ENCODE assay signal across 24 cellular contexts in genomic region chr3:169034401-169034800, GRCh38.
DNase-seq lines count a peak whose midpoint lies in the region; ATAC-seq, FAIRE-seq and TF ChIP-seq lines count a peak whose summit lies in the region.
"Had no signal": no experiment of that assay in that cellular context is flagged by ENCODE, and none has a peak within 500 bp of the region (broad histone marks: within the 10 kb centered on the region; RNA-seq: fewer than 3 reads in every experiment).

No MANE protein-coding gene starts in this region.

- no peak overlapping the region for H3K27ac ChIP-seq in mammary epithelial cell (ENCODE audit: insufficient read depth, low read depth, low read length)
- H3K27ac ChIP-seq: esophagus muscularis mucosa, neutrophil had no signal

- 88% methylated on average over 1 of the region's 1 CpG for WGBS in mammary epithelial cell (ENCODE audit: low coverage, missing lambda C conversion rate)

- H3K4me2 ChIP-seq in mammary epithelial cell (ENCODE audit: insufficient read depth, low read depth, low read length): no peak overlapping the region

- H3K4me1 ChIP-seq in mammary epithelial cell (ENCODE audit: insufficient read depth, low read length): peaks cover 14% of the 10 kb centered on the region
- H3K4me1 ChIP-seq: esophagus muscularis mucosa had no signal

- H3K9me3 ChIP-seq in mammary epithelial cell (replicated peaks; ENCODE audit: insufficient read depth, low read length): no peaks in the 10 kb centered on the region
- H3K9me3 ChIP-seq: esophagus muscularis mucosa, neutrophil had no signal

- no peak for TF ChIP-seq POLR2A in H54 (IDR thresholded peaks at IDR 0.05; ENCODE audit: low read depth, low read length)
- TF ChIP-seq POLR2A in GM12891 (IDR thresholded peaks at IDR 0.05; ENCODE audit: low read depth, low read length): no peak

- ATAC-seq in GM21576 (IDR thresholded peaks at IDR 0.05; ENCODE audit: unreplicated experiment) (no peak), HG03095 (IDR thresholded peaks at IDR 0.05; ENCODE audit: unreplicated experiment) (no peak)
- ATAC-seq: activated CD4-positive, CD25-positive, alpha-beta regulatory T cell treated with anti-CD3 and anti-CD28 coated beads, Interleukin-2, amount 50 U/mL, for 24 hours; activated CD8-positive, alpha-beta T cell treated with anti-CD3 and anti-CD28 coated beads, Interleukin-2, amount 10 ng/mL, durations not matched to agents 7 days and 5 days had no signal

- peak; percentile 37 for DNase-seq in AG08395 (ENCODE audit: low spot score)
- no peak for DNase-seq in H54 (ENCODE audit: insufficient read length, low spot score)
- peak; percentile 58 for DNase-seq in mammary epithelial cell
- DNase-seq in fibroblast of the conjunctiva (ENCODE audit: low read depth): peak; percentile 28
- DNase-seq in ureter (ENCODE audit: low spot score): no peak
- DNase-seq in GM12891 (ENCODE audit: insufficient read length, low spot score): no peak
- DNase-seq: activated CD8-positive, alpha-beta T cell treated with anti-CD3 and anti-CD28 coated beads, Interleukin-2, amount 10 ng/mL, durations not matched to agents 7 days and 5 days; activated naive CD4-positive, alpha-beta T cell treated with anti-CD3 and anti-CD28 coated beads for 36 hours; activated T-cell treated with anti-CD3 and anti-CD28 coated beads, Interleukin-2, amount 50 U/mL, for 1 hour; anterior cingulate cortex; C1 segment of cervical spinal cord; effector CD4-positive, alpha-beta T cell; GOT3; hypothalamus; islet precursor cell; NCI-H1417 treated with DMSO at 0.1 percent for 48 hours; NCI-H524 treated with DMSO at 0.1 percent for 48 hours had no signal

- in situ Hi-C loops in mammary epithelial cell (cut with MboI; ENCODE audit: low sequenced_read_pairs in 2 of 2): loop anchor here in 1 of 2 donors (25.0 kb wide), 1 partner anchor 103 kb away; no protein-coding TSS in a partner anchor

- no peaks in the 10 kb centered on the region for H3K79me2 ChIP-seq in mammary epithelial cell (ENCODE audit: insufficient read depth, low read length)

- H3K4me3 ChIP-seq in mammary epithelial cell (replicated peaks in 1 of 3; ENCODE audit: insufficient read depth in 1 of 3, low read depth in 2 of 3, low read length in 3 of 3): no peak overlapping the region
- H3K4me3 ChIP-seq: esophagus muscularis mucosa, lung had no signal

- H2AFZ ChIP-seq in mammary epithelial cell (ENCODE audit: low read depth, low read length): peak overlapping the region; percentile 31

- no peak for TF ChIP-seq CTCF in mammary epithelial cell (conservative IDR thresholded peaks at IDR 0.05 in 1 of 2, IDR thresholded peaks at IDR 0.05 in 1 of 2; ENCODE audit: extremely low read depth in 1 of 2, insufficient read depth in 1 of 2, low read depth in 1 of 2, low read length in 2 of 2)

- CTCF ChIA-PET in mammary epithelial cell (lab: Charles Lee; ENCODE audit: low non-redundant PET): no interaction called here

- dilution Hi-C loops in mammary epithelial cell (cut with HindIII; ENCODE audit: low sequenced_read_pairs): no loop called here

- intact Hi-C loops in mammary epithelial cell (cut with micrococcal nuclease): no loop called here

- H3K36me3 ChIP-seq in mammary epithelial cell (ENCODE audit: insufficient read depth, low read length): no peaks in the 10 kb centered on the region
- H3K36me3 ChIP-seq: esophagus muscularis mucosa, neutrophil had no signal

- no TSS peak for BruUV-seq in mammary epithelial cell (replicated peaks; lab: Mats Ljungman, UMichigan)

- H3K27me3 ChIP-seq in mammary epithelial cell (ENCODE audit: insufficient read depth, low read length): no peaks in the 10 kb centered on the region
- H3K27me3 ChIP-seq: esophagus muscularis mucosa, neutrophil had no signal

- H4K20me1 ChIP-seq in mammary epithelial cell (ENCODE audit: insufficient read depth, low read length): no peaks in the 10 kb centered on the region

- H3K9ac ChIP-seq in mammary epithelial cell (ENCODE audit: insufficient read depth, low read length): no peak overlapping the region

- FAIRE-seq in H54 (lab: Jason Lieb, UNC): peak; percentile 94
- no peak for FAIRE-seq in GM12891 (lab: Jason Lieb, UNC)
- FAIRE-seq: D721Med had no signal

TF ChIP-seq in GM12891, 5 proteins besides CTCF, POLR2A, EP300 and RAD21:
- TF ChIP-seq TAF1 (IDR thresholded peaks at IDR 0.05; ENCODE audit: low read depth, low read length): no peak
- no peak for TF ChIP-seq PAX5 (IDR thresholded peaks at IDR 0.05; ENCODE audit: insufficient read depth, low read length, severe bottlenecking)
- TF ChIP-seq POU2F2 (IDR thresholded peaks at IDR 0.05; ENCODE audit: low read depth, low read length): no peak
- TF ChIP-seq SPI1 (IDR thresholded peaks at IDR 0.05; ENCODE audit: low read depth, low read length): no peak
- TF ChIP-seq POLR2AphosphoS5 (IDR thresholded peaks at IDR 0.05; ENCODE audit: low read depth, low read length): no peak

Comparison
In these comparisons a context has a peak if more than half of its experiments do, and no peak if none do; other contexts are left out.
1. DNase-seq: peak in AG08395 (single experiment), mammary epithelial cell (single experiment) and fibroblast of the conjunctiva (single experiment); none in H54 (single experiment), ureter (single experiment) and GM12891 (single experiment).